ENCODE assay signal across 1 cellular context in the genomic region with DNA sequence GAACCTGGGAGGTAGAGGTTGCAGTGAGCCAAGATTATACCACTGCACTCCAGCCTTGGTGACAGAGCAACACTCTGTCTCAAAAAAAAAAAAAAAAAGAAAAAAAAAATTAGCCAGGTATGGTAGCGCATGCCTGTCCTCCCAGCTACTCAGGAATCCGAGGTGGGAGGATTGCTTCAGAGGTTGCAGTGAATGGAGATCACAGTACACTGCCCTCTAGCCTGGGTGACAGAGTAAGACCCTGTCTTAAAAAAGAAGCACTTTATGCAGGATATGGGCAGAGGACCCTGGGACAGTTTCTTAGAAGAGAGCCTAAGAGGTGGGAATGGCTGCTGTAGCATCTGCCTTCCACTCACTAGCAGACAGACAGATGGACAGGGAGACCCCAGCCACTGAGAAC.
TF ChIP-seq lines count a peak whose summit lies in the region.

No MANE protein-coding gene starts in this region.

TF ChIP-seq in GM23338, 12 proteins besides CTCF, POLR2A, EP300 and RAD21 (continued from another document):
- TF ChIP-seq, protein P1, sequence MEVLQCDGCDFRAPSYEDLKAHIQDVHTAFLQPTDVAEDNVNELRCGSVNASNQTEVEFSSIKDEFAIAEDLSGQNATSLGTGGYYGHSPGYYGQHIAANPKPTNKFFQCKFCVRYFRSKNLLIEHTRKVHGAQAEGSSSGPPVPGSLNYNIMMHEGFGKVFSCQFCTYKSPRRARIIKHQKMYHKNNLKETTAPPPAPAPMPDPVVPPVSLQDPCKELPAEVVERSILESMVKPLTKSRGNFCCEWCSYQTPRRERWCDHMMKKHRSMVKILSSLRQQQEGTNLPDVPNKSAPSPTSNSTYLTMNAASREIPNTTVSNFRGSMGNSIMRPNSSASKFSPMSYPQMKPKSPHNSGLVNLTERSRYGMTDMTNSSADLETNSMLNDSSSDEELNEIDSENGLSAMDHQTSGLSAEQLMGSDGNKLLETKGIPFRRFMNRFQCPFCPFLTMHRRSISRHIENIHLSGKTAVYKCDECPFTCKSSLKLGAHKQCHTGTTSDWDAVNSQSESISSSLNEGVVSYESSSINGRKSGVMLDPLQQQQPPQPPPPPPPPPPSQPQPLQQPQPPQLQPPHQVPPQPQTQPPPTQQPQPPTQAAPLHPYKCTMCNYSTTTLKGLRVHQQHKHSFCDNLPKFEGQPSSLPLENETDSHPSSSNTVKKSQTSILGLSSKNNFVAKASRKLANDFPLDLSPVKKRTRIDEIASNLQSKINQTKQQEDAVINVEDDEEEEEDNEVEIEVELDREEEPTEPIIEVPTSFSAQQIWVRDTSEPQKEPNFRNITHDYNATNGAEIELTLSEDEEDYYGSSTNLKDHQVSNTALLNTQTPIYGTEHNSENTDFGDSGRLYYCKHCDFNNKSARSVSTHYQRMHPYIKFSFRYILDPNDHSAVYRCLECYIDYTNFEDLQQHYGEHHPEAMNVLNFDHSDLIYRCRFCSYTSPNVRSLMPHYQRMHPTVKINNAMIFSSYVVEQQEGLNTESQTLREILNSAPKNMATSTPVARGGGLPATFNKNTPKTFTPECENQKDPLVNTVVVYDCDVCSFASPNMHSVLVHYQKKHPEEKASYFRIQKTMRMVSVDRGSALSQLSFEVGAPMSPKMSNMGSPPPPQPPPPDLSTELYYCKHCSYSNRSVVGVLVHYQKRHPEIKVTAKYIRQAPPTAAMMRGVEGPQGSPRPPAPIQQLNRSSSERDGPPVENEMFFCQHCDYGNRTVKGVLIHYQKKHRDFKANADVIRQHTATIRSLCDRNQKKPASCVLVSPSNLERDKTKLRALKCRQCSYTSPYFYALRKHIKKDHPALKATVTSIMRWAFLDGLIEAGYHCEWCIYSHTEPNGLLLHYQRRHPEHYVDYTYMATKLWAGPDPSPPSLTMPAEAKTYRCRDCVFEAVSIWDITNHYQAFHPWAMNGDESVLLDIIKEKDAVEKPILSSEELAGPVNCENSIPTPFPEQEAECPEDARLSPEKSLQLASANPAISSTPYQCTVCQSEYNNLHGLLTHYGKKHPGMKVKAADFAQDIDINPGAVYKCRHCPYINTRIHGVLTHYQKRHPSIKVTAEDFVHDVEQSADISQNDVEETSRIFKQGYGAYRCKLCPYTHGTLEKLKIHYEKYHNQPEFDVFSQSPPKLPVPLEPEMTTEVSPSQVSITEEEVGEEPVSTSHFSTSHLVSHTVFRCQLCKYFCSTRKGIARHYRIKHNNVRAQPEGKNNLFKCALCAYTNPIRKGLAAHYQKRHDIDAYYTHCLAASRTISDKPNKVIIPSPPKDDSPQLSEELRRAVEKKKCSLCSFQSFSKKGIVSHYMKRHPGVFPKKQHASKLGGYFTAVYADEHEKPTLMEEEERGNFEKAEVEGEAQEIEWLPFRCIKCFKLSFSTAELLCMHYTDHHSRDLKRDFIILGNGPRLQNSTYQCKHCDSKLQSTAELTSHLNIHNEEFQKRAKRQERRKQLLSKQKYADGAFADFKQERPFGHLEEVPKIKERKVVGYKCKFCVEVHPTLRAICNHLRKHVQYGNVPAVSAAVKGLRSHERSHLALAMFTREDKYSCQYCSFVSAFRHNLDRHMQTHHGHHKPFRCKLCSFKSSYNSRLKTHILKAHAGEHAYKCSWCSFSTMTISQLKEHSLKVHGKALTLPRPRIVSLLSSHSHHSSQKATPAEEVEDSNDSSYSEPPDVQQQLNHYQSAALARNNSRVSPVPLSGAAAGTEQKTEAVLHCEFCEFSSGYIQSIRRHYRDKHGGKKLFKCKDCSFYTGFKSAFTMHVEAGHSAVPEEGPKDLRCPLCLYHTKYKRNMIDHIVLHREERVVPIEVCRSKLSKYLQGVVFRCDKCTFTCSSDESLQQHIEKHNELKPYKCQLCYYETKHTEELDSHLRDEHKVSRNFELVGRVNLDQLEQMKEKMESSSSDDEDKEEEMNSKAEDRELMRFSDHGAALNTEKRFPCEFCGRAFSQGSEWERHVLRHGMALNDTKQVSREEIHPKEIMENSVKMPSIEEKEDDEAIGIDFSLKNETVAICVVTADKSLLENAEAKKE (CRISPR knock-in tag; IDR thresholded peaks at IDR 0.05): no peak
- TF ChIP-seq ZNF114 (CRISPR knock-in tag; IDR thresholded peaks at IDR 0.05) (no peak), ZNF331 (CRISPR knock-in tag; IDR thresholded peaks at IDR 0.05; ENCODE audit: low read depth) (no peak), EZH2phosphoT487 (IDR thresholded peaks at IDR 0.05; ENCODE audit: unreplicated experiment) (no peak)
- TF ChIP-seq, protein P2, sequence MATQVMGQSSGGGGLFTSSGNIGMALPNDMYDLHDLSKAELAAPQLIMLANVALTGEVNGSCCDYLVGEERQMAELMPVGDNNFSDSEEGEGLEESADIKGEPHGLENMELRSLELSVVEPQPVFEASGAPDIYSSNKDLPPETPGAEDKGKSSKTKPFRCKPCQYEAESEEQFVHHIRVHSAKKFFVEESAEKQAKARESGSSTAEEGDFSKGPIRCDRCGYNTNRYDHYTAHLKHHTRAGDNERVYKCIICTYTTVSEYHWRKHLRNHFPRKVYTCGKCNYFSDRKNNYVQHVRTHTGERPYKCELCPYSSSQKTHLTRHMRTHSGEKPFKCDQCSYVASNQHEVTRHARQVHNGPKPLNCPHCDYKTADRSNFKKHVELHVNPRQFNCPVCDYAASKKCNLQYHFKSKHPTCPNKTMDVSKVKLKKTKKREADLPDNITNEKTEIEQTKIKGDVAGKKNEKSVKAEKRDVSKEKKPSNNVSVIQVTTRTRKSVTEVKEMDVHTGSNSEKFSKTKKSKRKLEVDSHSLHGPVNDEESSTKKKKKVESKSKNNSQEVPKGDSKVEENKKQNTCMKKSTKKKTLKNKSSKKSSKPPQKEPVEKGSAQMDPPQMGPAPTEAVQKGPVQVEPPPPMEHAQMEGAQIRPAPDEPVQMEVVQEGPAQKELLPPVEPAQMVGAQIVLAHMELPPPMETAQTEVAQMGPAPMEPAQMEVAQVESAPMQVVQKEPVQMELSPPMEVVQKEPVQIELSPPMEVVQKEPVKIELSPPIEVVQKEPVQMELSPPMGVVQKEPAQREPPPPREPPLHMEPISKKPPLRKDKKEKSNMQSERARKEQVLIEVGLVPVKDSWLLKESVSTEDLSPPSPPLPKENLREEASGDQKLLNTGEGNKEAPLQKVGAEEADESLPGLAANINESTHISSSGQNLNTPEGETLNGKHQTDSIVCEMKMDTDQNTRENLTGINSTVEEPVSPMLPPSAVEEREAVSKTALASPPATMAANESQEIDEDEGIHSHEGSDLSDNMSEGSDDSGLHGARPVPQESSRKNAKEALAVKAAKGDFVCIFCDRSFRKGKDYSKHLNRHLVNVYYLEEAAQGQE (IDR thresholded peaks at IDR 0.05; ENCODE audit: unreplicated experiment): no peak
